ENCODE assay signal across 1 cellular context in genomic region chr9:92964981-92965758, GRCh38.
TF ChIP-seq lines count a peak whose summit lies in the region.

No MANE protein-coding gene starts in this region.

TF ChIP-seq in GM23338, 12 proteins besides CTCF, POLR2A, EP300 and RAD21 (continued from another document):
- TF ChIP-seq, protein P1, sequence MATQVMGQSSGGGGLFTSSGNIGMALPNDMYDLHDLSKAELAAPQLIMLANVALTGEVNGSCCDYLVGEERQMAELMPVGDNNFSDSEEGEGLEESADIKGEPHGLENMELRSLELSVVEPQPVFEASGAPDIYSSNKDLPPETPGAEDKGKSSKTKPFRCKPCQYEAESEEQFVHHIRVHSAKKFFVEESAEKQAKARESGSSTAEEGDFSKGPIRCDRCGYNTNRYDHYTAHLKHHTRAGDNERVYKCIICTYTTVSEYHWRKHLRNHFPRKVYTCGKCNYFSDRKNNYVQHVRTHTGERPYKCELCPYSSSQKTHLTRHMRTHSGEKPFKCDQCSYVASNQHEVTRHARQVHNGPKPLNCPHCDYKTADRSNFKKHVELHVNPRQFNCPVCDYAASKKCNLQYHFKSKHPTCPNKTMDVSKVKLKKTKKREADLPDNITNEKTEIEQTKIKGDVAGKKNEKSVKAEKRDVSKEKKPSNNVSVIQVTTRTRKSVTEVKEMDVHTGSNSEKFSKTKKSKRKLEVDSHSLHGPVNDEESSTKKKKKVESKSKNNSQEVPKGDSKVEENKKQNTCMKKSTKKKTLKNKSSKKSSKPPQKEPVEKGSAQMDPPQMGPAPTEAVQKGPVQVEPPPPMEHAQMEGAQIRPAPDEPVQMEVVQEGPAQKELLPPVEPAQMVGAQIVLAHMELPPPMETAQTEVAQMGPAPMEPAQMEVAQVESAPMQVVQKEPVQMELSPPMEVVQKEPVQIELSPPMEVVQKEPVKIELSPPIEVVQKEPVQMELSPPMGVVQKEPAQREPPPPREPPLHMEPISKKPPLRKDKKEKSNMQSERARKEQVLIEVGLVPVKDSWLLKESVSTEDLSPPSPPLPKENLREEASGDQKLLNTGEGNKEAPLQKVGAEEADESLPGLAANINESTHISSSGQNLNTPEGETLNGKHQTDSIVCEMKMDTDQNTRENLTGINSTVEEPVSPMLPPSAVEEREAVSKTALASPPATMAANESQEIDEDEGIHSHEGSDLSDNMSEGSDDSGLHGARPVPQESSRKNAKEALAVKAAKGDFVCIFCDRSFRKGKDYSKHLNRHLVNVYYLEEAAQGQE (IDR thresholded peaks at IDR 0.05; ENCODE audit: unreplicated experiment): no peak
- TF ChIP-seq CREB1 (CRISPR knock-in tag; IDR thresholded peaks at IDR 0.05; ENCODE audit: low read depth) (no peak), ETS1 (IDR thresholded peaks at IDR 0.05) (no peak), JUNB (IDR thresholded peaks at IDR 0.05; ENCODE audit: unreplicated experiment) (no peak), EZH2phosphoT487 (IDR thresholded peaks at IDR 0.05; ENCODE audit: unreplicated experiment) (no peak)
